ENCODE assay signal across 22 cellular contexts in genomic region chr20:62390306-62391164, GRCh38. TPM values are rescaled to one million over a fixed set of nuclear protein-coding genes. Genes with fewer than 3 reads are reported as not detected.
DNase-seq lines count a peak whose midpoint lies in the region; ATAC-seq, FAIRE-seq and TF ChIP-seq lines count a peak whose summit lies in the region.
"Had no signal": no experiment of that assay in that cellular context is flagged by ENCODE, and none has a peak within 500 bp of the region (broad histone marks: within the 10 kb centered on the region; RNA-seq: fewer than 3 reads in every experiment).

No MANE protein-coding gene starts in this region.

- H4K20me1 ChIP-seq in GM23338 (replicated peaks; ENCODE audit: insufficient read depth) = peaks cover 19% of the 10 kb centered on the region
- no peaks in the 10 kb centered on the region for H4K20me1 ChIP-seq in GM12878 (ENCODE audit: control insufficient read depth, insufficient read depth)

- no peaks in the 10 kb centered on the region for H3K9me2 ChIP-seq in GM23338 (ENCODE audit: insufficient read depth)

- no peak for TF ChIP-seq CTCF in GM23338 (conservative IDR thresholded peaks at IDR 0.05; ENCODE audit: low read depth in 2 of 2)
- TF ChIP-seq CTCF in GM12878 (IDR thresholded peaks at IDR 0.05 in 2 of 3, conservative IDR thresholded peaks at IDR 0.05 in 1 of 3; ENCODE audit: control insufficient read depth in 2 of 3, extremely low read depth in 1 of 3, insufficient read depth in 1 of 3, low read depth in 3 of 3, low read length in 3 of 3) = no peak
- TF ChIP-seq CTCF in neural crest cell (conservative IDR thresholded peaks at IDR 0.05) = no peak

- ATAC-seq in GM23338 (no peak), GM12878 (no peak), aorta (ENCODE audit: low FRiP score) (no peak)
- ATAC-seq: CD8-positive, alpha-beta T cell; esophagus mucosa; naive thymus-derived CD8-positive, alpha-beta T cell; Panc1 had no signal

- H3K27ac Mint-ChIP-seq in GM23338 (peak overlapping the region; percentile 36), neural crest cell (ENCODE audit: unreplicated experiment) (no peak overlapping the region)
- H3K27ac Mint-ChIP-seq: CD8-positive, alpha-beta T cell; immature natural killer cell had no signal

- in situ Hi-C loops in GM12878 (cut with MboI) = loop anchor here (25.0 kb wide), 1 partner anchor 378 kb away; no protein-coding TSS in a partner anchor

- H3K36me3 ChIP-seq in GM23338 (ENCODE audit: insufficient read depth) = peaks cover 11% of the 10 kb centered on the region
- peaks cover 9 to 13% of the 10 kb centered on the region in 2 experiments for H3K36me3 ChIP-seq in GM12878 (ENCODE audit: control insufficient read depth in 2 of 2, insufficient read depth in 2 of 2, low read length in 1 of 2)
- H3K36me3 ChIP-seq in aorta (ENCODE audit: control insufficient read depth in 1 of 2, insufficient read depth in 2 of 2, low read length in 1 of 2) = peaks cover 0 to 1% of the 10 kb centered on the region in 2 donors

- CTCF ChIA-PET in GM12878 (lab: Yijun Ruan, JAX) = interaction anchor here (1.1 kb wide), 1 partner anchor 20 kb away, joined by 3 read pairs; no protein-coding TSS in a partner anchor

- H3K27me3 Mint-ChIP-seq in GM23338 (ENCODE audit: insufficient read depth, low read depth, poor library complexity) (peaks cover 33% of the 10 kb centered on the region), neural crest cell (ENCODE audit: low read depth) (no peaks in the 10 kb centered on the region)
- H3K27me3 Mint-ChIP-seq: naive thymus-derived CD8-positive, alpha-beta T cell had no signal

- H3K9me3 Mint-ChIP-seq in GM23338 (no peaks in the 10 kb centered on the region), neural crest cell (no peaks in the 10 kb centered on the region)
- H3K9me3 Mint-ChIP-seq: CD8-positive, alpha-beta T cell; immature natural killer cell; naive thymus-derived CD8-positive, alpha-beta T cell had no signal

- SMC1A ChIA-PET in GM12878 (lab: Charles Lee; ENCODE audit: uncharacterized antibody, unreplicated experiment) = no interaction called here

- POLR2A ChIA-PET in GM12878 (lab: Charles Lee) = no interaction called here

- H3K27me3 ChIP-seq in GM23338 (ENCODE audit: insufficient read depth) (no peaks in the 10 kb centered on the region), GM12878 (replicated peaks in 1 of 2; ENCODE audit: control insufficient read depth in 2 of 2, insufficient read depth in 2 of 2, low read length in 1 of 2) (no peaks in the 10 kb centered on the region), aorta (ENCODE audit: control insufficient read depth in 1 of 2, insufficient read depth in 2 of 2, low read length in 1 of 2) (no peaks in the 10 kb centered on the region)

- TF ChIP-seq POLR2A in GM12878 (IDR thresholded peaks at IDR 0.05; ENCODE audit: low read depth, low read length) = peak; percentile 42

- DNase-seq in DMS 273 (lab: John Stamatoyannopoulos, UW; ENCODE audit: unreplicated experiment) = peak; percentile 76
- DNase-seq in DMS 273 treated with DMSO at 0.1 percent for 48 hours (lab: John Stamatoyannopoulos, UW) = no peak
- DNase-seq in GM23338 (ENCODE audit: low spot score) = no peak
- no peak for DNase-seq in GM12878 (ENCODE audit: low read depth, low spot score)
- DNase-seq in neural crest cell (ENCODE audit: low read depth, low spot score) = no peak
- DNase-seq in aorta = no peak
- DNase-seq in activated CD4-positive, CD25-positive, alpha-beta regulatory T cell (lab: John Stamatoyannopoulos, UW) = no peak
- DNase-seq in iPS-NIHi11 (ENCODE audit: low spot score) = no peak
- DNase-seq: activated T-cell treated with anti-CD3 and anti-CD28 coated beads for 4 hours; CD8-positive, alpha-beta T cell; EL; HCEC 1CT; immature natural killer cell; naive thymus-derived CD8-positive, alpha-beta T cell; NCI-H2081 treated with DMSO at 0.1 percent for 48 hours; NCI-H748 treated with DMSO at 0.1 percent for 48 hours; trophoblast cell had no signal

- no peak overlapping the region for H3K4me3 Mint-ChIP-seq in GM23338
- peak overlapping the region; percentile 92 for H3K4me3 Mint-ChIP-seq in neural crest cell
- H3K4me3 Mint-ChIP-seq: CD8-positive, alpha-beta T cell had no signal

- no peak for TF ChIP-seq RAD21 in GM12878 (IDR thresholded peaks at IDR 0.05; ENCODE audit: insufficient read depth, low read depth, low read length)

- H3K9ac ChIP-seq in GM12878 (ENCODE audit: control insufficient read depth, insufficient read depth, low read length) = no peak overlapping the region

- peaks cover 35% of the 10 kb centered on the region for H3F3A ChIP-seq in GM23338 (replicated peaks; ENCODE audit: low read depth)

- H3K4me2 ChIP-seq in GM23338 (no peak overlapping the region), GM12878 (ENCODE audit: control insufficient read depth, insufficient read depth) (no peak overlapping the region)

- RAD21 ChIA-PET in GM12878 (lab: Charles Lee; ENCODE audit: unreplicated experiment) = no interaction called here

- BruUV-seq in GM12878 (replicated peaks; lab: Mats Ljungman, UMichigan) = no TSS peak

- intact Hi-C loops in GM12878 (cut with micrococcal nuclease; ENCODE audit: unreplicated experiment) = no loop called here
- intact Hi-C loops in aorta (cut with DNase I) = no loop called here

- H3K36me3 Mint-ChIP-seq in GM23338 (ENCODE audit: low read depth) (peaks cover 36% of the 10 kb centered on the region), neural crest cell (ENCODE audit: low read depth) (peaks cover 4% of the 10 kb centered on the region)
- H3K36me3 Mint-ChIP-seq: immature natural killer cell had no signal

- H3K27ac ChIP-seq in GM23338 (ENCODE audit: low read depth) = peak overlapping the region; percentile 72
- no peak overlapping the region for H3K27ac ChIP-seq in GM12878 (ENCODE audit: control insufficient read depth, insufficient read depth)
- H3K27ac ChIP-seq in aorta (ENCODE audit: low read depth in 1 of 2, low read length in 2 of 2) = no peak overlapping the region
- H3K27ac ChIP-seq: coronary artery had no signal

- FAIRE-seq in GM12878 (lab: Jason Lieb, UNC) = no peak
- FAIRE-seq: A204.1 had no signal

- TF ChIP-seq EP300 in GM12878 (IDR thresholded peaks at IDR 0.05; ENCODE audit: borderline replicate concordance in 1 of 2, control insufficient read depth in 1 of 2, low read depth in 2 of 2, low read length in 2 of 2) = no peak

- peaks cover 22% of the 10 kb centered on the region for H3K4me1 Mint-ChIP-seq in GM23338
- H3K4me1 Mint-ChIP-seq in neural crest cell = peaks cover 28% of the 10 kb centered on the region

- no peak overlapping the region for H3K4me3 ChIP-seq in GM23338
- no peak overlapping the region for H3K4me3 ChIP-seq in GM12878
- H3K4me3 ChIP-seq in aorta (ENCODE audit: low read length in 2 of 2) = no peak overlapping the region
- H3K4me3 ChIP-seq: coronary artery, lung had no signal

- WGBS in GM12878 (ENCODE audit: insufficient coverage, insufficient replicate concordance, low lambda C conversion rate, missing lambda C conversion rate) = 83% methylated on average over 29 of the region's 29 CpGs
- WGBS in aorta, 2 donors = 79 to 80% methylated on average over 29 of the region's 29 CpGs

- H3K4me1 ChIP-seq in GM23338 (ENCODE audit: insufficient read depth) (peaks cover 5% of the 10 kb centered on the region), GM12878 (ENCODE audit: control insufficient read depth, insufficient read depth, low read length) (peaks cover 4% of the 10 kb centered on the region; the same call in 1 of the 2 replicates), aorta (ENCODE audit: control insufficient read depth in 1 of 2, insufficient read depth in 2 of 2, low read length in 2 of 2) (no peaks in the 10 kb centered on the region)

- H2AFZ ChIP-seq in GM23338 (no peak overlapping the region), GM12878 (ENCODE audit: control insufficient read depth, low read depth, low read length) (no peak overlapping the region)

- no peaks in the 10 kb centered on the region for H3K9me3 ChIP-seq in GM12878 (replicated peaks; ENCODE audit: control insufficient read depth, insufficient read depth, low read length)
- H3K9me3 ChIP-seq in aorta (ENCODE audit: control insufficient read depth, low read length) = no peaks in the 10 kb centered on the region

- H3K79me2 ChIP-seq in GM23338 (replicated peaks; ENCODE audit: insufficient read depth) (peaks cover 24% of the 10 kb centered on the region), GM12878 (ENCODE audit: control insufficient read depth, insufficient read depth, low read length) (peaks cover 39% of the 10 kb centered on the region)

RNA-seq across cellular contexts. Expression of gene RPS21, which starts 3.6 kb away (rescaled TPM):
- 759 and 964 TPM in 2 replicates for total RNA-seq in GM23338 (2014; rRNA removed; shearing (Covaris generic))
- polyA plus RNA-seq in GM23338 (2016; fragmentation: Nextera tagmentation; extraction: Ambion mirVana) (2,298 and 2,471 TPM in 2 replicates), GM12878 (2011; rRNA removed) (2,814 and 4,987 TPM in 2 replicates), GM12878 (2014; fragmentation: Illumina TruSeq; extraction: Trizol) (536 and 1,536 TPM in 2 replicates), GM12878 (2014; fragmentation: Nextera tagmentation; extraction: Ambion mirVana) (1,000 to 10,000 TPM; 3,290 to 4,046 TPM), GM12878 (2014; rRNA removed) (3,245 and 4,075 TPM in 2 replicates), GM12878 (2016; fragmentation: Nextera tagmentation; extraction: Ambion mirVana) (1,000 to 10,000 TPM; 1,499 to 1,551 TPM), aorta (1,000 to 10,000 TPM; 4,520 to 6,824 TPM)
- total RNA-seq in GM12878 (2013; cell fraction: nucleolus; rRNA removed) = 61.8 and 129 TPM in 2 replicates
- total RNA-seq in GM12878 (2014; rRNA removed) (1,780 and 2,320 TPM in 2 replicates), GM12878 (2014; rRNA removed; fragmentation: Illumina TruSeq; extraction: Trizol) (1,442 and 1,474 TPM in 2 replicates), GM12878 (2021) (2,559 and 2,687 TPM in 2 replicates), neural crest cell (1,298 and 1,312 TPM in 2 replicates), aorta (1,000 to 10,000 TPM in 1 of 2 donors, 100 to 1,000 TPM in 1; 965 to 1,002 TPM)
- 2,747 TPM for polyA plus RNA-seq in GM12878 (2011; ENCODE audit: low read depth)
- 6,140 and 7,792 TPM in 2 replicates for polyA plus RNA-seq in GM12878 (2011; cell fraction: cytosol; rRNA removed)
- polyA plus RNA-seq in GM12878 (2011; cell fraction: nucleus; rRNA removed) = 2,850 and 3,668 TPM in 2 replicates
- polyA plus RNA-seq in GM12878 (2012) = 5,611 and 6,669 TPM in 2 replicates
- 1,684 and 1,838 TPM in 2 replicates for polyA minus RNA-seq in GM12878 (2011; rRNA and poly(A)+ RNA removed)
- polyA minus RNA-seq in GM12878 (2011; cell fraction: cytosol; rRNA and poly(A)+ RNA removed) = 394 and 397 TPM in 2 replicates
- 438 and 503 TPM in 2 replicates for polyA minus RNA-seq in GM12878 (2011; cell fraction: nucleus; rRNA and poly(A)+ RNA removed)

RNA-seq across cellular contexts. Expression of gene CABLES2, which starts 16.6 kb away (rescaled TPM):
- total RNA-seq in GM23338 (2014; rRNA removed; shearing (Covaris generic)) = 12.6 and 12.7 TPM in 2 replicates
- polyA plus RNA-seq in GM23338 (2016; fragmentation: Nextera tagmentation; extraction: Ambion mirVana) (4.3 and 5.1 TPM in 2 replicates), GM12878 (2011; rRNA removed) (2.9 and 4.8 TPM in 2 replicates), GM12878 (2014; fragmentation: Illumina TruSeq; extraction: Trizol) (7.4 and 12.7 TPM in 2 replicates), GM12878 (2014; fragmentation: Nextera tagmentation; extraction: Ambion mirVana) (1 to 10 TPM; 2.3 to 2.9 TPM), GM12878 (2014; rRNA removed) (10.7 and 11.6 TPM in 2 replicates), GM12878 (2016; fragmentation: Nextera tagmentation; extraction: Ambion mirVana) (1 to 10 TPM; 2.2 to 2.5 TPM), aorta (1 to 10 TPM; 1.8 to 2.1 TPM)
- 2.1 and 2.3 TPM in 2 replicates for total RNA-seq in GM12878 (2013; cell fraction: nucleolus; rRNA removed)
- total RNA-seq in GM12878 (2014; rRNA removed) (7.7 and 8.8 TPM in 2 replicates), GM12878 (2014; rRNA removed; fragmentation: Illumina TruSeq; extraction: Trizol) (5.3 and 5.9 TPM in 2 replicates), GM12878 (2021) (14.9 and 15.2 TPM in 2 replicates), neural crest cell (25.2 and 26.6 TPM in 2 replicates), aorta (1 to 10 TPM; 3.0 to 4.2 TPM)
- 5.3 TPM for polyA plus RNA-seq in GM12878 (2011; ENCODE audit: low read depth)
- polyA plus RNA-seq in GM12878 (2011; cell fraction: cytosol; rRNA removed) = 7.1 and 7.2 TPM in 2 replicates
- 10.3 and 11.7 TPM in 2 replicates for polyA plus RNA-seq in GM12878 (2011; cell fraction: nucleus; rRNA removed)
- 7.3 and 7.4 TPM in 2 replicates for polyA plus RNA-seq in GM12878 (2012)
- polyA minus RNA-seq in GM12878 (2011; rRNA and poly(A)+ RNA removed) = 3.5 and 4.5 TPM in 2 replicates
- 2.5 and 3.6 TPM in 2 replicates for polyA minus RNA-seq in GM12878 (2011; cell fraction: cytosol; rRNA and poly(A)+ RNA removed)
- 1.7 and 3.3 TPM in 2 replicates for polyA minus RNA-seq in GM12878 (2011; cell fraction: nucleus; rRNA and poly(A)+ RNA removed)

RNA-seq across cellular contexts. Expression of gene LAMA5, which starts 23.4 kb away (rescaled TPM):
- 215 and 298 TPM in 2 replicates for total RNA-seq in GM23338 (2014; rRNA removed; shearing (Covaris generic))
- polyA plus RNA-seq in GM23338 (2016; fragmentation: Nextera tagmentation; extraction: Ambion mirVana) = 192 and 201 TPM in 2 replicates
- total RNA-seq in GM12878 (2013; cell fraction: nucleolus; rRNA removed) = 2.5 and 3.7 TPM in 2 replicates
- total RNA-seq in GM12878 (2014; rRNA removed) = 0.62 and 1.5 TPM in 2 replicates
- 0.09 and 0.28 TPM in 2 replicates for total RNA-seq in GM12878 (2014; rRNA removed; fragmentation: Illumina TruSeq; extraction: Trizol)
- 1.4 and 2.2 TPM in 2 replicates for total RNA-seq in GM12878 (2021)
- 0.56 TPM for polyA plus RNA-seq in GM12878 (2011; ENCODE audit: low read depth)
- not detected in 2 replicates for polyA plus RNA-seq in GM12878 (2011; rRNA removed)
- 0.06 and 0.12 TPM in 2 replicates for polyA plus RNA-seq in GM12878 (2011; cell fraction: cytosol; rRNA removed)
- polyA plus RNA-seq in GM12878 (2011; cell fraction: nucleus; rRNA removed) = 2.4 and 3.6 TPM in 2 replicates
- polyA plus RNA-seq in GM12878 (2012) = 2.4 and 2.6 TPM in 2 replicates
- polyA plus RNA-seq in GM12878 (2014; fragmentation: Illumina TruSeq; extraction: Trizol) = 0.62 TPM in 1 of 2 replicates, not detected in the other
- not detected for polyA plus RNA-seq in GM12878 (2014; fragmentation: Nextera tagmentation; extraction: Ambion mirVana)
- polyA plus RNA-seq in GM12878 (2014; rRNA removed) = 1.0 and 3.1 TPM in 2 replicates
- polyA plus RNA-seq in GM12878 (2016; fragmentation: Nextera tagmentation; extraction: Ambion mirVana) = 1 to 10 TPM; 1.6 TPM
- under 0.01 and 0.29 TPM in 2 replicates for polyA minus RNA-seq in GM12878 (2011; rRNA and poly(A)+ RNA removed)
- polyA minus RNA-seq in GM12878 (2011; cell fraction: cytosol; rRNA and poly(A)+ RNA removed) = 0.27 and 2.3 TPM in 2 replicates
- polyA minus RNA-seq in GM12878 (2011; cell fraction: nucleus; rRNA and poly(A)+ RNA removed) = 0.24 and 2.1 TPM in 2 replicates
- total RNA-seq in neural crest cell = 35.0 and 38.8 TPM in 2 replicates
- total RNA-seq in aorta = 100 to 1,000 TPM; 361 to 395 TPM
- polyA plus RNA-seq in aorta = 100 to 1,000 TPM in 1 of 2 donors, 10 to 100 TPM in 1; 52.2 to 345 TPM

RNA-seq across cellular contexts. Expression of gene RBBP8NL, which starts 36.8 kb away (rescaled TPM):
- total RNA-seq in GM23338 (2014; rRNA removed; shearing (Covaris generic)) = 0.66 and 1.1 TPM in 2 replicates
- polyA plus RNA-seq in GM23338 (2016; fragmentation: Nextera tagmentation; extraction: Ambion mirVana) (0.10 and 0.64 TPM in 2 replicates), GM12878 (2011; rRNA removed) (not detected in 2 replicates), GM12878 (2014; fragmentation: Illumina TruSeq; extraction: Trizol) (not detected in 2 replicates), GM12878 (2014; fragmentation: Nextera tagmentation; extraction: Ambion mirVana) (not detected), GM12878 (2014; rRNA removed) (not detected in 2 replicates), GM12878 (2016; fragmentation: Nextera tagmentation; extraction: Ambion mirVana) (not detected), aorta (1 to 10 TPM in 1 of 2 donors, not detected in 1; 1.6 TPM)
- total RNA-seq in GM12878 (2013; cell fraction: nucleolus; rRNA removed) = not detected in 2 replicates
- total RNA-seq in GM12878 (2014; rRNA removed) (not detected in 2 replicates), GM12878 (2014; rRNA removed; fragmentation: Illumina TruSeq; extraction: Trizol) (not detected in 2 replicates), GM12878 (2021) (not detected in 2 replicates), neural crest cell (not detected in 2 replicates), aorta (not detected)
- not detected for polyA plus RNA-seq in GM12878 (2011; ENCODE audit: low read depth)
- polyA plus RNA-seq in GM12878 (2011; cell fraction: cytosol; rRNA removed) = not detected in 2 replicates
- not detected in 2 replicates for polyA plus RNA-seq in GM12878 (2011; cell fraction: nucleus; rRNA removed)
- not detected in 2 replicates for polyA plus RNA-seq in GM12878 (2012)
- polyA minus RNA-seq in GM12878 (2011; rRNA and poly(A)+ RNA removed) = not detected in 2 replicates
- polyA minus RNA-seq in GM12878 (2011; cell fraction: cytosol; rRNA and poly(A)+ RNA removed) = not detected in 2 replicates
- polyA minus RNA-seq in GM12878 (2011; cell fraction: nucleus; rRNA and poly(A)+ RNA removed) = not detected in 2 replicates
- total RNA-seq: CD8-positive, alpha-beta T cell; naive thymus-derived CD8-positive, alpha-beta T cell had no signal
- polyA plus RNA-seq: immature natural killer cell; naive thymus-derived CD8-positive, alpha-beta T cell had no signal
